In genomic region chr12:103547929-103548328, GRCh38 we compare ENCODE assay signal across 17 cellular contexts. TPM values are rescaled to one million over a fixed set of nuclear protein-coding genes. Genes with fewer than 3 reads are reported as not detected.
A peak's percentile ranks its signal among the peaks of the same experiment; 100 is the strongest.
DNase-seq lines count a peak whose midpoint lies in the region; ATAC-seq and TF ChIP-seq lines count a peak whose summit lies in the region.
"Had no signal": no experiment of that assay in that cellular context is flagged by ENCODE, and none has a peak within 500 bp of the region (broad histone marks: within the 10 kb centered on the region; RNA-seq: fewer than 3 reads in every experiment).

No MANE protein-coding gene starts in this region.

- ATAC-seq in foreskin keratinocyte (no peak), GM21367 (IDR thresholded peaks at IDR 0.05; ENCODE audit: unreplicated experiment) (no peak), GM21526 (IDR thresholded peaks at IDR 0.05; ENCODE audit: low FRiP score, unreplicated experiment) (no peak)

- H3K4me1 ChIP-seq in foreskin keratinocyte, result peaks cover 9% of the 10 kb centered on the region
- H3K4me1 ChIP-seq: BLaER1, transverse colon had no signal

- H3K27me3 ChIP-seq in foreskin keratinocyte, result no peaks in the 10 kb centered on the region
- H3K27me3 ChIP-seq: BLaER1 had no signal

- H3K27ac ChIP-seq in foreskin keratinocyte, result peak overlapping the region; percentile 25
- H3K27ac ChIP-seq: 22Rv1, BLaER1, KMS-11, transverse colon had no signal

- intact Hi-C loops in head of caudate nucleus (cut with DNase I), result loop anchor here (5.0 kb wide), 1 partner anchor 596 kb away; no protein-coding TSS in a partner anchor

- TF ChIP-seq CTCF in foreskin keratinocyte (conservative IDR thresholded peaks at IDR 0.05), result peak; percentile 27

- peak; percentile 1 for DNase-seq in DMS 273 (lab: John Stamatoyannopoulos, UW; ENCODE audit: unreplicated experiment)
- DNase-seq in DMS 273 treated with DMSO at 0.1 percent for 48 hours (lab: John Stamatoyannopoulos, UW), result no peak
- DNase-seq in NCI-H146 treated with DMSO at 0.1 percent for 48 hours (lab: John Stamatoyannopoulos, UW; ENCODE audit: unreplicated experiment), result peak; percentile 86
- peak; percentile 87 for DNase-seq in NCI-H69 (lab: John Stamatoyannopoulos, UW)
- DNase-seq in foreskin keratinocyte, result no peak
- DNase-seq in head of caudate nucleus, result no peak

RNA-seq across cellular contexts. Expression of gene STAB2, which starts 39.1 kb away (rescaled TPM):
- not detected in 2 replicates for total RNA-seq in foreskin keratinocyte
- not detected in 2 replicates for polyA plus RNA-seq in foreskin keratinocyte
- total RNA-seq: activated CD4-positive, alpha-beta memory T cell treated with anti-CD3 and anti-CD28 coated beads for 36 hours; activated T-cell treated with anti-CD3 and anti-CD28 coated beads, Interleukin-2, amount 50 U/mL, for 4 hours; endothelial cell of umbilical vein; HFFc6 had no signal

RNA-seq across cellular contexts. Expression of gene C12orf42, which starts 52.2 kb away (rescaled TPM):
- total RNA-seq in foreskin keratinocyte, result 0.07 TPM in 1 of 2 replicates, not detected in the other
- not detected in 2 replicates for polyA plus RNA-seq in foreskin keratinocyte
- total RNA-seq: activated CD4-positive, alpha-beta memory T cell treated with anti-CD3 and anti-CD28 coated beads for 36 hours; endothelial cell of umbilical vein; HFFc6; left cardiac atrium had no signal
- polyA plus RNA-seq: endothelial cell of umbilical vein had no signal

Comparison
In these comparisons a context has a peak if more than half of its experiments do, and no peak if none do; other contexts are left out.
1. DNase-seq: peak in DMS 273 (single experiment), NCI-H146 treated with DMSO at 0.1 percent for 48 hours (single experiment) and NCI-H69 (single experiment); none in DMS 273 treated with DMSO at 0.1 percent for 48 hours (single experiment), foreskin keratinocyte (0 of 2) and head of caudate nucleus (0 of 42).